ENCODE assay signal across 3 cellular contexts in the genomic region with DNA sequence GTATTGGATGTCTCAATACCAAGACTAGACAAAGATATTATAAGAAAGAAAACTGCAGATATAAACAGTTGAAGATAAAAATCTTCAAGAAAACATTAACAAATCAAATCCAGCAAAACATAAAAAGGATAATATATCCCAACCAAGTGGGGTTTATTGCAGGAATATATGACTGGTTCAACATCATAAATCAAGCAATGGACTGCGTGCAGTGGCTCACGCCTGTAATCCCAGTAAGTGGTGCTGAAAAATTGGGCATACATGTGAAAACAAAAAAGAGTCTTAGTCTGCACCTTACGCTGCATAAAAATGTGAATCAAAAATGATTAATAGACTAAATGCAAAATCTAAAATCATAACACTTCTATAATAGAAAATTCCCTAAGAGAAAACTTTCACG.
"Had no signal": no experiment of that assay in that cellular context is flagged by ENCODE, and none has a peak within 500 bp of the region (broad histone marks: within the 10 kb centered on the region; RNA-seq: fewer than 3 reads in every experiment).

No MANE protein-coding gene starts in this region.

- DNase-seq: GDM1, GF-D8 had no signal

- ATAC-seq: GM12878 had no signal

- H3K4me3 ChIP-seq: GM12878 had no signal
